9 cellular contexts compared by ENCODE assay signal in genomic region chr18:2963048-2963447, GRCh38. TPM values are rescaled to one million over a fixed set of nuclear protein-coding genes. Genes with fewer than 3 reads are reported as not detected.
DNase-seq lines count a peak whose midpoint lies in the region; ATAC-seq and TF ChIP-seq lines count a peak whose summit lies in the region.
"Had no signal": no experiment of that assay in that cellular context is flagged by ENCODE, and none has a peak within 500 bp of the region (broad histone marks: within the 10 kb centered on the region; RNA-seq: fewer than 3 reads in every experiment).

No MANE protein-coding gene starts in this region.

- H3K27me3 Mint-ChIP-seq in CD14-positive monocyte (ENCODE audit: low read depth in 3 of 3) (peaks cover 0 to 2% (median 0%) of the 10 kb centered on the region in 3 donors), memory B cell (no peaks in the 10 kb centered on the region)
- no peaks in the 10 kb centered on the region for H3K27me3 Mint-ChIP-seq in activated T-cell treated with anti-CD3 and anti-CD28 coated beads, Interleukin-2, amount 50 U/mL, for 24 hours

- H3K9me3 Mint-ChIP-seq in CD14-positive monocyte (peaks cover 0 to 3% (median 0%) of the 10 kb centered on the region in 7 donors), memory B cell (no peaks in the 10 kb centered on the region)
- no peaks in the 10 kb centered on the region for H3K9me3 Mint-ChIP-seq in activated T-cell treated with anti-CD3 and anti-CD28 coated beads, Interleukin-2, amount 50 U/mL, for 24 hours

- no peak for TF ChIP-seq CTCF in CD14-positive monocyte (IDR thresholded peaks at IDR 0.05)

- DNase-seq in CD14-positive monocyte (ENCODE audit: low spot score): peak; percentile 65
- DNase-seq in KG1 (lab: John Stamatoyannopoulos, UW): peak; percentile 35
- DNase-seq in activated T-cell treated with anti-CD3 and anti-CD28 coated beads, Interleukin-2, amount 50 U/mL, for 24 hours: no peak
- peak in 1 of 2 donors; percentile 28 for DNase-seq in memory B cell (ENCODE audit: low spot score in 2 of 2)
- DNase-seq in cortex of kidney (lab: John Stamatoyannopoulos, UW): no peak
- no peak for DNase-seq in NCI-H748 (lab: John Stamatoyannopoulos, UW; ENCODE audit: unreplicated experiment)
- no peak for DNase-seq in C1 segment of cervical spinal cord (lab: John Stamatoyannopoulos, UW)
- DNase-seq: NCI-H1048 had no signal

- ATAC-seq in memory B cell (ENCODE audit: low read depth) (peak; percentile 71), GM18519 (IDR thresholded peaks at IDR 0.05; ENCODE audit: low FRiP score, unreplicated experiment) (no peak)

- H3K36me3 Mint-ChIP-seq in CD14-positive monocyte: peaks cover 0 to 5% of the 10 kb centered on the region in 2 donors
- peaks cover 81% of the 10 kb centered on the region for H3K36me3 Mint-ChIP-seq in activated T-cell treated with anti-CD3 and anti-CD28 coated beads, Interleukin-2, amount 50 U/mL, for 24 hours (ENCODE audit: low read depth)
- peaks cover 3% of the 10 kb centered on the region for H3K36me3 Mint-ChIP-seq in memory B cell

- intact Hi-C loops in CD14-positive monocyte (cut with micrococcal nuclease): loop anchor here in 1 of 2 donors (10.0 kb wide), 1 partner anchor 632 kb away; no protein-coding TSS in a partner anchor

- peak overlapping the region in 6 of 7 donors; percentile 24 to 88 (median 64) for H3K27ac Mint-ChIP-seq in CD14-positive monocyte
- peak overlapping the region; percentile 100 for H3K27ac Mint-ChIP-seq in activated T-cell treated with anti-CD3 and anti-CD28 coated beads, Interleukin-2, amount 50 U/mL, for 24 hours
- H3K27ac Mint-ChIP-seq in memory B cell: peak overlapping the region; percentile 97

- H3K4me1 Mint-ChIP-seq in CD14-positive monocyte (peaks cover 65% of the 10 kb centered on the region), memory B cell (peaks cover 50% of the 10 kb centered on the region)
- H3K4me1 Mint-ChIP-seq in activated T-cell treated with anti-CD3 and anti-CD28 coated beads, Interleukin-2, amount 50 U/mL, for 24 hours (ENCODE audit: low read depth): peaks cover 93% of the 10 kb centered on the region

- H3K4me3 Mint-ChIP-seq in CD14-positive monocyte: no peak overlapping the region
- H3K4me3 Mint-ChIP-seq in activated T-cell treated with anti-CD3 and anti-CD28 coated beads, Interleukin-2, amount 50 U/mL, for 24 hours: peak overlapping the region; percentile 77
- peak overlapping the region; percentile 62 for H3K4me3 Mint-ChIP-seq in memory B cell

RNA-seq across cellular contexts. Expression of gene LPIN2, which starts 49.9 kb away (rescaled TPM):
- 10 to 100 TPM in 1 of 2 donors, 1 to 10 TPM in 1; 9.3 to 10.3 TPM for polyA plus RNA-seq in CD14-positive monocyte

Comparison
In these comparisons a context has a peak if more than half of its experiments do, and no peak if none do; other contexts are left out.
1. DNase-seq: peak in CD14-positive monocyte (single experiment) and KG1 (single experiment); none in activated T-cell treated with anti-CD3 and anti-CD28 coated beads, Interleukin-2, amount 50 U/mL, for 24 hours (single experiment), cortex of kidney (single experiment), NCI-H748 (single experiment) and C1 segment of cervical spinal cord (0 of 14).
2. H3K4me3 Mint-ChIP-seq: peak in activated T-cell treated with anti-CD3 and anti-CD28 coated beads, Interleukin-2, amount 50 U/mL, for 24 hours (single experiment) and memory B cell (single experiment); none in CD14-positive monocyte (0 of 2).
3. Peak in every context shown above with its lines, with median percentiles within 50 percentile points of each other: H3K27ac Mint-ChIP-seq.